In the genomic region with DNA sequence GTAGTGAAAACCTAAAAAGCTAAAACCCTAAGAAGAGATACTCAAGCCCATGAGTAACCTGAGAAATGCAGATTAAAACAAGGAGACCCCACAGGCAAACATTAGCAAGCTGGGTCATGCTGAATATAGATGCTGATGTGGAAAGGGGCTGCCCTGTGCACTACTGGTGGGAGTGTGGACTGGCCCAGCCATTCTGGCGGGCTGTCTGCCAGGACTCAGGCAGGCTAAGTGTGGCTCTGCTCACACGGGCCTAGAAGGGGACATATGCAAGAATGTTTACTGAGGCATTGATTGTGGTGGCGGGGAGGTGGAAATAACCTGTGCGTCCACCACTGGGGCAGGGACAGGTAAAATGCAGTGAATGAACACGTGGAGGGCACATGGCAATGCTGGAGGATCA, we compare ENCODE assay signal across 27 cellular contexts. TPM values are rescaled to one million over a fixed set of nuclear protein-coding genes. Genes with fewer than 3 reads are reported as not detected.
"Had no signal": no experiment of that assay in that cellular context is flagged by ENCODE, and none has a peak within 500 bp of the region (broad histone marks: within the 10 kb centered on the region; RNA-seq: fewer than 3 reads in every experiment).

No MANE protein-coding gene starts in this region.

- H3K27ac ChIP-seq: hepatocyte, neural progenitor cell, neutrophil, sigmoid colon, tibial nerve, uterus had no signal

- H3K9ac ChIP-seq: neural progenitor cell had no signal

- H3K4me3 ChIP-seq: hepatocyte, lung, neural progenitor cell, sigmoid colon, smooth muscle cell, tibial nerve, uterus had no signal

- H3K27me3 ChIP-seq: hepatocyte, neural progenitor cell, sigmoid colon, tibial nerve, uterus had no signal

- H3K9me3 ChIP-seq: neutrophil, sigmoid colon, tibial nerve, uterus had no signal

- H3K36me3 ChIP-seq: neural progenitor cell, neutrophil, sigmoid colon, tibial nerve, uterus had no signal

- DNase-seq: kidney glomerular epithelial cell; left cardiac atrium; mesendoderm; naive B cell; natural killer cell; nephron progenitor cell; occipital lobe; retina; right cardiac atrium; sigmoid colon; stimulated activated CD4-positive, alpha-beta T cell treated with anti-CD3 and anti-CD28 coated beads, Interleukin-1b, Interleukin-23, amount 100 ng/mL, for 48 hours; stimulated activated CD4-positive, alpha-beta T cell treated with anti-CD3 and anti-CD28 coated beads, Interleukin-2, amount 100 ng/mL, for 48 hours; stimulated activated CD4-positive, alpha-beta T cell treated with anti-CD3 and anti-CD28 coated beads, Interleukin-4, amount 100 ng/mL, for 4 hours; stimulated activated CD8-positive, alpha-beta memory T cell treated with anti-CD3 and anti-CD28 coated beads, Interleukin-4, amount 100 ng/mL, for 48 hours; stimulated activated naive CD4-positive, alpha-beta T cell treated with Interleukin-2 at 50 U/mL for 16 hours; stimulated activated naive CD8-positive, alpha-beta T cell treated with anti-CD3 and anti-CD28 coated beads, Interleukin-15, amount 100 ng/mL, for 72 hours; substantia nigra; uterus had no signal

- H2AFZ ChIP-seq: hepatocyte, neural progenitor cell had no signal

- H3K4me2 ChIP-seq: hepatocyte, neural progenitor cell, smooth muscle cell had no signal

- H3K79me2 ChIP-seq: hepatocyte had no signal

- H3K4me1 ChIP-seq: neural progenitor cell, sigmoid colon, tibial nerve, uterus had no signal

- ATAC-seq: left lobe of liver; right cardiac atrium; stimulated activated memory B cell treated with anti-CD40 and anti-IgM and Interleukin-4, amounts not matched to agents 10 μg/mL and 1 μg/mL and 100 μg/mL, for 72 hours; stimulated activated naive CD8-positive, alpha-beta T cell treated with anti-CD3 and anti-CD28 coated beads, Interleukin-15, amount 100 ng/mL, for 72 hours had no signal

RNA-seq across cellular contexts. Expression of gene SPTB, which starts 48.3 kb away (rescaled TPM):
- polyA plus RNA-seq: keratinocyte had no signal
